Comparison of ENCODE assay signal across 9 cellular contexts in genomic region chr11:59918987-59919589, GRCh38. TPM values are rescaled to one million over a fixed set of nuclear protein-coding genes. Genes with fewer than 3 reads are reported as not detected.
DNase-seq lines count a peak whose midpoint lies in the region; ATAC-seq and TF ChIP-seq lines count a peak whose summit lies in the region.
"Had no signal": no experiment of that assay in that cellular context is flagged by ENCODE, and none has a peak within 500 bp of the region (broad histone marks: within the 10 kb centered on the region; RNA-seq: fewer than 3 reads in every experiment).

No MANE protein-coding gene starts in this region.

- DNase-seq in DMS 273 (lab: John Stamatoyannopoulos, UW; ENCODE audit: unreplicated experiment) (peak; percentile 51), DMS 273 treated with DMSO at 0.1 percent for 48 hours (lab: John Stamatoyannopoulos, UW) (no peak), HS-27A (ENCODE audit: low read depth) (peak; percentile 54), germinal center (ENCODE audit: low spot score) (peak; percentile 9), lower leg skin (ENCODE audit: low spot score in 2 of 2) (no peak)

- no peak for TF ChIP-seq POLR2A in lower leg skin (IDR thresholded peaks at IDR 0.05)

- intact Hi-C loops in lower leg skin (cut with DNase I; ENCODE audit: low total_unique reads) = no loop called here

- no peak for TF ChIP-seq CTCF in lower leg skin (IDR thresholded peaks at IDR 0.05)

- WGBS in lower leg skin, 2 donors = 30 to 38% methylated on average over 3 of the region's 3 CpGs

- no peak overlapping the region for H3K4me3 ChIP-seq in lower leg skin (ENCODE audit: low read depth, poor library complexity, severe bottlenecking)
- H3K4me3 ChIP-seq: skin epidermis had no signal

- ATAC-seq in SK-N-SH treated with all-trans-retinoic acid at 6 μM for 48 hours (peak; percentile 60), GM19395 (IDR thresholded peaks at IDR 0.05; ENCODE audit: unreplicated experiment) (no peak), GM21717 (IDR thresholded peaks at IDR 0.05; ENCODE audit: unreplicated experiment) (no peak)

TF ChIP-seq in SK-N-SH treated with all-trans-retinoic acid at 6 μM for 48 hours, 23 proteins besides CTCF, POLR2A, EP300 and RAD21:
- no peak for TF ChIP-seq ZFP3 (CRISPR knock-in tag; IDR thresholded peaks at IDR 0.05)
- no peak for TF ChIP-seq ESRRG (CRISPR knock-in tag; IDR thresholded peaks at IDR 0.05)
- TF ChIP-seq CSDC2 (CRISPR knock-in tag; IDR thresholded peaks at IDR 0.05) = no peak
- TF ChIP-seq ZC3H10 (CRISPR knock-in tag; IDR thresholded peaks at IDR 0.05) = no peak
- no peak for TF ChIP-seq TSHZ2 (CRISPR knock-in tag; IDR thresholded peaks at IDR 0.05)
- TF ChIP-seq, protein P1, sequence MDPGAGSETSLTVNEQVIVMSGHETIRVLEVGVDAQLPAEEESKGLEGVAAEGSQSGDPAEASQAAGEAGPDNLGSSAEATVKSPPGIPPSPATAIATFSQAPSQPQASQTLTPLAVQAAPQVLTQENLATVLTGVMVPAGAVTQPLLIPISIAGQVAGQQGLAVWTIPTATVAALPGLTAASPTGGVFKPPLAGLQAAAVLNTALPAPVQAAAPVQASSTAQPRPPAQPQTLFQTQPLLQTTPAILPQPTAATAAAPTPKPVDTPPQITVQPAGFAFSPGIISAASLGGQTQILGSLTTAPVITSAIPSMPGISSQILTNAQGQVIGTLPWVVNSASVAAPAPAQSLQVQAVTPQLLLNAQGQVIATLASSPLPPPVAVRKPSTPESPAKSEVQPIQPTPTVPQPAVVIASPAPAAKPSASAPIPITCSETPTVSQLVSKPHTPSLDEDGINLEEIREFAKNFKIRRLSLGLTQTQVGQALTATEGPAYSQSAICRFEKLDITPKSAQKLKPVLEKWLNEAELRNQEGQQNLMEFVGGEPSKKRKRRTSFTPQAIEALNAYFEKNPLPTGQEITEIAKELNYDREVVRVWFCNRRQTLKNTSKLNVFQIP (CRISPR knock-in tag; IDR thresholded peaks at IDR 0.05; ENCODE audit: borderline replicate concordance, low read depth) = no peak
- no peak for TF ChIP-seq SNAI2 (CRISPR knock-in tag; IDR thresholded peaks at IDR 0.05)
- TF ChIP-seq RARB (CRISPR knock-in tag; IDR thresholded peaks at IDR 0.05) = no peak
- TF ChIP-seq ISL1 (CRISPR knock-in tag; IDR thresholded peaks at IDR 0.05) = no peak
- TF ChIP-seq PPARA (CRISPR knock-in tag; IDR thresholded peaks at IDR 0.05; ENCODE audit: borderline replicate concordance) = no peak
- no peak for TF ChIP-seq ZFP30 (CRISPR knock-in tag; IDR thresholded peaks at IDR 0.05)
- no peak for TF ChIP-seq ARNTL (CRISPR knock-in tag; IDR thresholded peaks at IDR 0.05; ENCODE audit: borderline replicate concordance, low read depth)
- no peak for TF ChIP-seq GLIS3 (CRISPR knock-in tag; IDR thresholded peaks at IDR 0.05)
- TF ChIP-seq ZNF565 (CRISPR knock-in tag; conservative IDR thresholded peaks at IDR 0.05; ENCODE audit: low read depth) = no peak
- no peak for TF ChIP-seq BACH2 (CRISPR knock-in tag; IDR thresholded peaks at IDR 0.05; ENCODE audit: borderline replicate concordance)
- TF ChIP-seq OSR1 (CRISPR knock-in tag; IDR thresholded peaks at IDR 0.05) = no peak
- no peak for TF ChIP-seq ZNF8 (CRISPR knock-in tag; IDR thresholded peaks at IDR 0.05)
- no peak for TF ChIP-seq TOX (CRISPR knock-in tag; IDR thresholded peaks at IDR 0.05; ENCODE audit: borderline replicate concordance)
- TF ChIP-seq, protein P2, sequence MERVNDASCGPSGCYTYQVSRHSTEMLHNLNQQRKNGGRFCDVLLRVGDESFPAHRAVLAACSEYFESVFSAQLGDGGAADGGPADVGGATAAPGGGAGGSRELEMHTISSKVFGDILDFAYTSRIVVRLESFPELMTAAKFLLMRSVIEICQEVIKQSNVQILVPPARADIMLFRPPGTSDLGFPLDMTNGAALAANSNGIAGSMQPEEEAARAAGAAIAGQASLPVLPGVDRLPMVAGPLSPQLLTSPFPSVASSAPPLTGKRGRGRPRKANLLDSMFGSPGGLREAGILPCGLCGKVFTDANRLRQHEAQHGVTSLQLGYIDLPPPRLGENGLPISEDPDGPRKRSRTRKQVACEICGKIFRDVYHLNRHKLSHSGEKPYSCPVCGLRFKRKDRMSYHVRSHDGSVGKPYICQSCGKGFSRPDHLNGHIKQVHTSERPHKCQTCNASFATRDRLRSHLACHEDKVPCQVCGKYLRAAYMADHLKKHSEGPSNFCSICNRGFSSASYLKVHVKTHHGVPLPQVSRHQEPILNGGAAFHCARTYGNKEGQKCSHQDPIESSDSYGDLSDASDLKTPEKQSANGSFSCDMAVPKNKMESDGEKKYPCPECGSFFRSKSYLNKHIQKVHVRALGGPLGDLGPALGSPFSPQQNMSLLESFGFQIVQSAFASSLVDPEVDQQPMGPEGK (CRISPR knock-in tag; IDR thresholded peaks at IDR 0.05; ENCODE audit: borderline replicate concordance) = no peak
- no peak for TF ChIP-seq CSRNP3 (CRISPR knock-in tag; IDR thresholded peaks at IDR 0.05)

RNA-seq across cellular contexts. Expression of gene OOSP1, which starts 19.1 kb away (rescaled TPM):
- total RNA-seq in lower leg skin = not detected

RNA-seq across cellular contexts. Expression of gene OOSP3, which starts 40.5 kb away (rescaled TPM):
- total RNA-seq in lower leg skin = not detected

RNA-seq across cellular contexts. Expression of gene OOSP4A, which starts 44.7 kb away (rescaled TPM):
- not detected for total RNA-seq in lower leg skin

RNA-seq across cellular contexts. Expression of gene TCN1, which starts 52.8 kb away (rescaled TPM):
- total RNA-seq in lower leg skin = 1 to 10 TPM in 3 of 4 donors, under 1 TPM in 1; 0.84 to 4.2 (median 1.5) TPM

Comparison
In these comparisons a context has a peak if more than half of its experiments do, and no peak if none do; other contexts are left out.
1. DNase-seq: peak in DMS 273 (single experiment), HS-27A (single experiment) and germinal center (single experiment); none in DMS 273 treated with DMSO at 0.1 percent for 48 hours (single experiment) and lower leg skin (0 of 2).